In the genomic region with DNA sequence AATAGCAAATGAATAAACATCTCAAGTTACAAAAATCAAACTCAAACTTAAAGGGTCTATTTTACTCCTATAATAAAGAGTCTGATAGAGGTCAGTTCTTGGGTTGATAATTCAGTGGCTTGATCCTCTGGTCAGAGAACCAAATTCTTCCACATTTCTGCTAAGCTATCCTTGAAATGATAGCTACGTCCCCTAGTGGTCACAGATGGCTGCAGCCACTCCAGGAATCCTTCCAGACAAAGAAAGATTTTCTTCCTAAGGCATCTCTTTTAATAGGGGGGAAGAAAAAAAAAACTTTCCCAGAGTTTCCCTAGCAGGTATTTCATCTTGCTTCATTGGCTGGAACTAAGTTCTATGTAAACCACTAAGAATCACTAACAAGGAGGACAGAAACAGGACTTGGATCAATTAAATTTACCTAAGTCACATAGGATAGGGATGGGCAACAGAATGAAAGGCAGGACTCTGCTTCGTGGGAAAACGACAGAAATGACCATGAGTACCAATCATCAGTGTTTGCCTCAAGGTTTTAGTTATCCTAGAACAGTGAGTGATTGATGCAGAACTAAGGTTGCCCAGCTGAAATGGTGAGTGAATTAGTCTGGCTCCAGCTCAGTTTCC, we compare ENCODE assay signal across 8 cellular contexts.
A peak's percentile ranks its signal among the peaks of the same experiment; 100 is the strongest.
DNase-seq lines count a peak whose midpoint lies in the region; ATAC-seq and TF ChIP-seq lines count a peak whose summit lies in the region.

No MANE protein-coding gene starts in this region.

- H3K9me3 Mint-ChIP-seq in glutamatergic neuron (ENCODE audit: unreplicated experiment) = peaks cover 2% of the 10 kb centered on the region

- no peaks in the 10 kb centered on the region for H3K27me3 Mint-ChIP-seq in glutamatergic neuron (ENCODE audit: unreplicated experiment)

- CTCF ChIA-PET in AG04449 (lab: Yijun Ruan, JAX) = interaction anchor here (1.0 to 1.9 kb wide), 15 partner anchors 11 to 417 kb away, joined by 3 to 8 read pairs (median 3); no protein-coding TSS in a partner anchor

- no peaks in the 10 kb centered on the region for H3K36me3 Mint-ChIP-seq in glutamatergic neuron (ENCODE audit: unreplicated experiment)

- POLR2A ChIA-PET in AG04449 (lab: Yijun Ruan, JAX) = no interaction called here

- peaks cover 1% of the 10 kb centered on the region for H3K4me1 Mint-ChIP-seq in glutamatergic neuron (ENCODE audit: low read depth, unreplicated experiment)

- in situ Hi-C loops in SK-MEL-5 (cut with HindIII; ENCODE audit: low pct_unique_long_range_greater_than_20kb, low sequenced_read_pairs) = no loop called here

- no peak overlapping the region for H3K4me3 ChIP-seq in AG04449 (ENCODE audit: low read depth, low read length)

- H3K4me3 Mint-ChIP-seq in glutamatergic neuron (ENCODE audit: unreplicated experiment) = no peak overlapping the region

- TF ChIP-seq CTCF in AG04449 (IDR thresholded peaks at IDR 0.05; ENCODE audit: insufficient read depth, low read length, missing control alignments) (peak; percentile 70), glutamatergic neuron (IDR thresholded peaks at IDR 0.05; ENCODE audit: partially characterized antibody, unreplicated experiment) (peak; percentile 82)

- DNase-seq in AG04449 (ENCODE audit: low read depth, low spot score) = no peak
- peak; percentile 57 for DNase-seq in SK-MEL-5 (ENCODE audit: low read depth, low spot score)
- peak; percentile 51 for DNase-seq in glutamatergic neuron
- DNase-seq in NCI-H146 treated with DMSO at 0.1 percent for 48 hours (lab: John Stamatoyannopoulos, UW; ENCODE audit: unreplicated experiment) = no peak
- no peak for DNase-seq in stimulated activated naive CD4-positive, alpha-beta T cell treated with Interleukin-2 at 50 U/mL for 16 hours (lab: John Stamatoyannopoulos, UW)
- no peak for DNase-seq in ecto neural progenitor cell (ENCODE audit: low spot score)

- ATAC-seq in GM18868 (IDR thresholded peaks at IDR 0.05; ENCODE audit: unreplicated experiment) = peak; percentile 58
- no peak for ATAC-seq in HG03097 (IDR thresholded peaks at IDR 0.05; ENCODE audit: low FRiP score, unreplicated experiment)

- H3K27ac Mint-ChIP-seq in glutamatergic neuron (ENCODE audit: unreplicated experiment) = no peak overlapping the region

Comparison
In these comparisons a context has a peak if more than half of its experiments do, and no peak if none do; other contexts are left out.
1. DNase-seq: peak in SK-MEL-5 (single experiment) and glutamatergic neuron (single experiment); none in AG04449 (single experiment), NCI-H146 treated with DMSO at 0.1 percent for 48 hours (single experiment), stimulated activated naive CD4-positive, alpha-beta T cell treated with Interleukin-2 at 50 U/mL for 16 hours (single experiment) and ecto neural progenitor cell (single experiment).